ENCODE assay signal across 18 cellular contexts in the genomic region with DNA sequence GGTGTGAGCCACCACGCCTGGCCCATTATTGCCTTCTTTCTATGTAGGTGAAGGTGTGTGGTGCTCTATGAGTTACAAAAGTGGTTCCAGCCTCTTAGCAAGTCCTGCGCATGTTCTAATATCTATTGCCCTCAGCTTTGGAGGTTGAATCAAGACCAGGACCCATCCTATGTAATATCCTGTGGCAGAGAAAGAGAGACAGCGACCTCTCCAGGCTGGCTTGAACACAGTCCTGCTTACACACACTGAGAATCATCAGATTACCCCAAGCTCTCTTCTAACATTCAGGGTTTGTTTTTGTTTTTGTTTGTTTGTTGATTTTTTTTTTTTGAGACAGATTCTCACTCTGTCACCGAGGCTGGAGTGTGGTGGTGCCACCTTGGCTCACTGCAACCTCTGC.
DNase-seq lines count a peak whose midpoint lies in the region; ATAC-seq, FAIRE-seq and TF ChIP-seq lines count a peak whose summit lies in the region.
"Had no signal": no experiment of that assay in that cellular context is flagged by ENCODE, and none has a peak within 500 bp of the region (broad histone marks: within the 10 kb centered on the region; RNA-seq: fewer than 3 reads in every experiment).

No MANE protein-coding gene starts in this region.

- H2AK5ac ChIP-seq in mesendoderm (ENCODE audit: low read length) = no peak overlapping the region

- H3K4me3 Mint-ChIP-seq in activated CD4-positive, alpha-beta T cell treated with anti-CD3 and anti-CD28 coated beads, Interleukin-2, amount 10 ng/mL, durations not matched to agents 7 days and 5 days = no peak overlapping the region
- H3K4me3 Mint-ChIP-seq: activated B cell treated with CpG ODN at 0.5 μM for 24 hours; CD4-positive, CD25-positive, alpha-beta regulatory T cell; T-cell had no signal

- intact Hi-C loops in K562 (cut with micrococcal nuclease) = no loop called here

- no peak overlapping the region for H3K27ac Mint-ChIP-seq in activated CD4-positive, alpha-beta T cell treated with anti-CD3 and anti-CD28 coated beads, Interleukin-2, amount 10 ng/mL, durations not matched to agents 7 days and 5 days
- H3K27ac Mint-ChIP-seq: activated B cell treated with CpG ODN at 0.5 μM for 24 hours; CD4-positive, CD25-positive, alpha-beta regulatory T cell; T-cell had no signal

- no peak overlapping the region for H3K4me3 ChIP-seq in HFF-Myc (replicated peaks; ENCODE audit: low read depth, low read length)
- H3K4me3 ChIP-seq in K562 = no peak overlapping the region
- H3K4me3 ChIP-seq in mesendoderm (ENCODE audit: low read length) = no peak overlapping the region
- H3K4me3 ChIP-seq: testis had no signal

- no peaks in the 10 kb centered on the region for H3K79me1 ChIP-seq in mesendoderm (ENCODE audit: low read length)

- H3K4ac ChIP-seq in mesendoderm (ENCODE audit: low read depth, low read length) = no peak overlapping the region

- ATAC-seq in K562 (peak; percentile 84), GM19463 (IDR thresholded peaks at IDR 0.05; ENCODE audit: unreplicated experiment) (no peak)
- ATAC-seq: T-cell had no signal

- H3K27ac ChIP-seq in K562 (ENCODE audit: extremely low read depth, low read depth, low read length) = no peak overlapping the region
- H3K27ac ChIP-seq in mesendoderm (ENCODE audit: low read depth, low read length) = no peak overlapping the region
- H3K27ac ChIP-seq: testis had no signal

- H2BK120ac ChIP-seq in mesendoderm (ENCODE audit: low read depth, low read length) = no peak overlapping the region

- POLR2A ChIA-PET in K562 (lab: Yijun Ruan, JAX) = no interaction called here
- POLR2A ChIA-PET in activated CD4-positive, alpha-beta T cell treated with anti-CD3 and anti-CD28 coated beads, Interleukin-2, amount 10 ng/mL, durations not matched to agents 7 days and 5 days (lab: Charles Lee) = no interaction called here

- no peak overlapping the region for H2BK15ac ChIP-seq in mesendoderm (replicated peaks; ENCODE audit: low read depth)

- H4K8ac ChIP-seq in mesendoderm (ENCODE audit: low read depth, low read length) = no peak overlapping the region

- H3K4me1 Mint-ChIP-seq in activated CD4-positive, alpha-beta T cell treated with anti-CD3 and anti-CD28 coated beads, Interleukin-2, amount 10 ng/mL, durations not matched to agents 7 days and 5 days = no peaks in the 10 kb centered on the region
- H3K4me1 Mint-ChIP-seq: activated B cell treated with CpG ODN at 0.5 μM for 24 hours; CD4-positive, CD25-positive, alpha-beta regulatory T cell; T-cell had no signal

- TF ChIP-seq RAD21 in K562 (CRISPR knock-in tag; conservative IDR thresholded peaks at IDR 0.05 in 1 of 2, IDR thresholded peaks at IDR 0.05 in 1 of 2) = peak in 1 of 2 experiments; percentile 37; a peak in 2 of 4 replicates

- peaks cover 2% of the 10 kb centered on the region for H3K27me3 Mint-ChIP-seq in activated CD4-positive, alpha-beta T cell treated with anti-CD3 and anti-CD28 coated beads, Interleukin-2, amount 10 ng/mL, durations not matched to agents 7 days and 5 days

- in situ Hi-C loops in K562 (cut with MboI) = no loop called here

- DNase-seq in DMS53 (lab: John Stamatoyannopoulos, UW) = peak; percentile 25
- DNase-seq in DMS53 treated with DMSO at 0.1 percent for 48 hours (lab: John Stamatoyannopoulos, UW; ENCODE audit: unreplicated experiment) = no peak
- no peak for DNase-seq in HFF-Myc (ENCODE audit: extremely low read depth, low read depth)
- DNase-seq in K562 (ENCODE audit: extremely low read depth in 1 of 4, low spot score in 3 of 4) = peak in 1 of 4 experiments; percentile 13
- DNase-seq in mesendoderm = peak; percentile 53
- DNase-seq in activated CD4-positive, alpha-beta T cell treated with anti-CD3 and anti-CD28 coated beads, Interleukin-2, amount 10 ng/mL, durations not matched to agents 7 days and 5 days = no peak
- DNase-seq in NCI-H526 (lab: John Stamatoyannopoulos, UW) = no peak
- DNase-seq: activated B cell treated with CpG ODN at 0.5 μM for 24 hours; activated gamma-delta T cell; aorta; CD4-positive, CD25-positive, alpha-beta regulatory T cell; hippocampal formation; NCI-H187; RPMI8226; stimulated activated CD4-positive, alpha-beta T cell treated with anti-CD3 and anti-CD28 coated beads, Interleukin-4, amount 100 ng/mL, for 24 hours; T-cell; testis had no signal

- TF ChIP-seq CTCF in HFF-Myc (IDR thresholded peaks at IDR 0.05; ENCODE audit: low read depth, low read length, missing control alignments) (peak; percentile 30), K562 (IDR thresholded peaks at IDR 0.05 in 2 of 3, conservative IDR thresholded peaks at IDR 0.05 in 1 of 3; ENCODE audit: insufficient read depth in 2 of 3, low read depth in 1 of 3, low read length in 3 of 3) (peak in 2 of 3 experiments; percentile 35 to 43; a peak in 5 of 6 replicates)

- WGBS in K562 (ENCODE audit: insufficient coverage, low coverage, missing lambda C conversion rate) = 18% methylated on average over 4 of the region's 4 CpGs
- no CpG with 5 or more reads among the region's 4 CpGs for WGBS in mesendoderm (ENCODE audit: extremely low coverage, insufficient coverage, low lambda C conversion rate)

- H3K56ac ChIP-seq in mesendoderm (ENCODE audit: low read length) = no peak overlapping the region

- no peaks in the 10 kb centered on the region for H3K9me3 ChIP-seq in K562 (replicated peaks; ENCODE audit: control insufficient read depth, insufficient read depth, low read depth, low read length)
- H3K9me3 ChIP-seq: testis had no signal

- H3K4me1 ChIP-seq in K562 (replicated peaks in 1 of 2; ENCODE audit: control insufficient read depth in 2 of 2, insufficient read depth in 2 of 2, low read length in 2 of 2) = no peaks in the 10 kb centered on the region
- no peaks in the 10 kb centered on the region for H3K4me1 ChIP-seq in mesendoderm (ENCODE audit: control insufficient read depth, low read depth, low read length)

- no peak for FAIRE-seq in K562 (lab: Jason Lieb, UNC)

- no peak overlapping the region for H3K23ac ChIP-seq in mesendoderm (ENCODE audit: low read length)

- H3K79me2 ChIP-seq in K562 (ENCODE audit: control insufficient read depth, insufficient read depth, low read length) = no peaks in the 10 kb centered on the region
- H3K79me2 ChIP-seq in mesendoderm (ENCODE audit: control insufficient read depth, insufficient read depth, low read length) = no peaks in the 10 kb centered on the region

- H2BK5ac ChIP-seq in mesendoderm (ENCODE audit: low read length) = no peak overlapping the region

- CTCF ChIA-PET in K562 (lab: Yijun Ruan, JAX; ENCODE audit: low intra/inter-chr PET ratio) = no interaction called here
- CTCF ChIA-PET in activated CD4-positive, alpha-beta T cell treated with anti-CD3 and anti-CD28 coated beads, Interleukin-2, amount 10 ng/mL, durations not matched to agents 7 days and 5 days (lab: Charles Lee) = no interaction called here

- peaks cover 12 to 32% of the 10 kb centered on the region in 2 experiments; a peak in 4 of 5 replicates for H3K27me3 ChIP-seq in K562 (ENCODE audit: control insufficient read depth in 2 of 2, insufficient read depth in 2 of 2, low read length in 2 of 2)
- H3K27me3 ChIP-seq in mesendoderm (ENCODE audit: insufficient read depth, low read length, poor library complexity) = no peaks in the 10 kb centered on the region
- H3K27me3 ChIP-seq: testis had no signal

- no peaks in the 10 kb centered on the region for H4K20me1 ChIP-seq in K562 (replicated peaks; ENCODE audit: control insufficient read depth, insufficient read depth, low read length)

- BruUV-seq in K562 (replicated peaks; lab: Mats Ljungman, UMichigan) = no TSS peak

- no peak overlapping the region for H2AFZ ChIP-seq in K562 (ENCODE audit: low read depth, low read length)

- no peaks in the 10 kb centered on the region for H3K9me1 ChIP-seq in K562 (ENCODE audit: control insufficient read depth, insufficient read depth, low read length)

- no peak for TF ChIP-seq POLR2A in K562 (conservative IDR thresholded peaks at IDR 0.05)

- TF ChIP-seq EP300 in K562 (IDR thresholded peaks at IDR 0.05; ENCODE audit: low read length) = no peak

- H3K9me3 Mint-ChIP-seq in activated CD4-positive, alpha-beta T cell treated with anti-CD3 and anti-CD28 coated beads, Interleukin-2, amount 10 ng/mL, durations not matched to agents 7 days and 5 days = no peaks in the 10 kb centered on the region
- H3K9me3 Mint-ChIP-seq: activated B cell treated with CpG ODN at 0.5 μM for 24 hours, T-cell had no signal

- no peaks in the 10 kb centered on the region for H3K36me3 Mint-ChIP-seq in activated CD4-positive, alpha-beta T cell treated with anti-CD3 and anti-CD28 coated beads, Interleukin-2, amount 10 ng/mL, durations not matched to agents 7 days and 5 days (ENCODE audit: low read depth)
- H3K36me3 Mint-ChIP-seq: CD4-positive, CD25-positive, alpha-beta regulatory T cell; T-cell had no signal

- H3K9ac ChIP-seq in K562 (ENCODE audit: insufficient read depth in 1 of 2, low read depth in 2 of 2, low read length in 2 of 2) (no peak overlapping the region), mesendoderm (ENCODE audit: low read length) (no peak overlapping the region)

- no peaks in the 10 kb centered on the region for H3K36me3 ChIP-seq in K562 (ENCODE audit: control insufficient read depth, insufficient read depth, low read length)
- H3K36me3 ChIP-seq in mesendoderm (ENCODE audit: control insufficient read depth, insufficient read depth, low read length) = no peaks in the 10 kb centered on the region

- no peak overlapping the region for H3K4me2 ChIP-seq in K562 (ENCODE audit: insufficient read depth, low read length)
- H3K4me2 ChIP-seq in mesendoderm (ENCODE audit: low read length) = no peak overlapping the region

- H4K5ac ChIP-seq in mesendoderm (ENCODE audit: low read length) = no peak overlapping the region

- H3K18ac ChIP-seq in mesendoderm (ENCODE audit: low read length) = no peak overlapping the region

TF ChIP-seq in K562, 482 proteins besides CTCF, POLR2A, EP300 and RAD21:
- TF ChIP-seq MCM7 (IDR thresholded peaks at IDR 0.05) = no peak
- TF ChIP-seq DIDO1 (tag; IDR thresholded peaks at IDR 0.05; ENCODE audit: low read depth) = no peak
- TF ChIP-seq, protein P1, sequence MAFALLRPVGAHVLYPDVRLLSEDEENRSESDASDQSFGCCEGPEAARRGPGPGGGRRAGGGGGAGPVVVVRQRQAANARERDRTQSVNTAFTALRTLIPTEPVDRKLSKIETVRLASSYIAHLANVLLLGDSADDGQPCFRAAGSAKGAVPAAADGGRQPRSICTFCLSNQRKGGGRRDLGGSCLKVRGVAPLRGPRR (CRISPR knock-in tag; IDR thresholded peaks at IDR 0.05) = no peak
TF ChIP-seq in K562: peak in this region for 0.

Comparison
In these comparisons a context has a peak if more than half of its experiments do, and no peak if none do; other contexts are left out.
1. DNase-seq: peak in DMS53 (single experiment) and mesendoderm (single experiment); none in DMS53 treated with DMSO at 0.1 percent for 48 hours (single experiment), HFF-Myc (single experiment), activated CD4-positive, alpha-beta T cell treated with anti-CD3 and anti-CD28 coated beads, Interleukin-2, amount 10 ng/mL, durations not matched to agents 7 days and 5 days (single experiment) and NCI-H526 (0 of 2).